ENCODE assay signal across 19 cellular contexts in the genomic region with DNA sequence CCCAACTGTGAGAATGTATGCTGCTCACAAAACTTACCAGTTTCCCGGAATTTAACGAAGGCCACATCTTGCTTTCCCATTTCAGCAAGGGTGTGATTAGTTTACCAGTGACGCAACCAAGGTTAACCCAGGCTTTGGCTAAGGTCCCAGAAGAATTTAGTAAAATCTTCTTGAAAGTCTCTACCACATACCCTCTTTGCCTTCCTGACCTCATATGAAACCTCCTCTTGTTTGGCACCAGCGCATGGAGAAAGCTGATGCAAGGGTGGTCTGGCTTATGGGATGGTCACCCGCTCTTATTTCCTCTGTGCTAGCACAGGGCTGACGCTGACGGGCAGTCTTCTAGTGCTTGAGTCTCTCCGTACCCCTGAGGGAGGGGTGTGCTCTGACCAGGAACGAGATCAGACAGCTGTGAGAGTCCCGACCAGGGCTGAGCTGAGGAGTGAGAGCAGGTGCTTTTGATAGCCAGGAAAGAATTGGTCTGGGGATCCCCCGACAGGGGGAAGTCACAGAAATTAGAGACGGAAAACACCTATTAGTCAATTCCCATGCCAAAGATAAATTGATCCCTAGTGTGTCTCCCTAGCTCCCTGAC.
"Had no signal": no experiment of that assay in that cellular context is flagged by ENCODE, and none has a peak within 500 bp of the region (broad histone marks: within the 10 kb centered on the region; RNA-seq: fewer than 3 reads in every experiment).

No MANE protein-coding gene starts in this region.

- H3K9me3 ChIP-seq: heart left ventricle, right atrium auricular region, suprapubic skin had no signal

- H3K4me2 ChIP-seq: smooth muscle cell had no signal

- H3K4me3 ChIP-seq: heart left ventricle, right atrium auricular region, smooth muscle cell, suprapubic skin had no signal

- H3K27me3 ChIP-seq: heart left ventricle, right atrium auricular region, suprapubic skin had no signal

- H3K27ac ChIP-seq: heart left ventricle, right atrium auricular region, suprapubic skin had no signal

- DNase-seq: activated CD4-positive, CD25-positive, alpha-beta regulatory T cell treated with anti-CD3 and anti-CD28 coated beads, Interleukin-2, amount 50 U/mL, for 72 hours; activated naive CD4-positive, alpha-beta T cell treated with Interleukin-2 at 50 U/mL for 16 hours; erythroblast; foreskin melanocyte; heart left ventricle; left colon; natural killer cell; nucleus accumbens; posterior cingulate gyrus; stimulated activated CD4-positive, alpha-beta T cell treated with anti-CD3 and anti-CD28 coated beads, Interleukin-4, amount 100 ng/mL, for 4 hours; stimulated activated CD8-positive, alpha-beta memory T cell treated with anti-CD3 and anti-CD28 coated beads, Interleukin-4, amount 100 ng/mL, for 48 hours; stimulated activated naive CD8-positive, alpha-beta T cell treated with anti-CD3 and anti-CD28 coated beads, Interleukin-15, Interleukin-2, amounts not matched to agents 100 U/mL and 50 U/mL, for 24 hours; T-cell; T-helper 9 cell; trophoblast cell had no signal

- ATAC-seq: activated T-helper 17 cell treated with anti-CD3 and anti-CD28 coated beads, Interleukin-2, amount 50 U/mL, for 72 hours; heart left ventricle; left colon; natural killer cell; stimulated activated naive CD8-positive, alpha-beta T cell treated with anti-CD3 and anti-CD28 coated beads, Interleukin-15, Interleukin-2, amounts not matched to agents 100 U/mL and 50 U/mL, for 24 hours; T-cell had no signal

- H3K4me1 ChIP-seq: heart left ventricle, right atrium auricular region, suprapubic skin had no signal

- H3K36me3 ChIP-seq: heart left ventricle, right atrium auricular region, suprapubic skin had no signal
